ENCODE assay signal across 24 cellular contexts in the genomic region with DNA sequence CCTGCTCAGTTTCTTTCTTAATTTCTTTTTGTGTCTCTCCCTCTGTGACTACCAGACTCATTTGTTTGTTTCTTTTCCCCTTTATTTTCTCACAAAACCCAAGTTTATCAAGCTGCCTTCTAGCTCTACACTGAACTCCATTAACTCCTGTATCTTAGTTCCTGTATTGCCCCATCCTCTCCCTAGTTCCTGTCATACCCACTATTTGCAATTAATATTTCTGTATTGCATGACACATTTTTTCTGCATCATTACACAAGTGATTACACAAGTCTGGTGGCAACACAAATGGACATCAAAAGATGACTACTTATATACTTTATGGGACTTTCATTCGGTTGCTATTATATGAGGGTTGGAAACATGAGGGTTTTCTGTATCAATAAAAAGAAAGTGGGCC. TPM values are rescaled to one million over a fixed set of nuclear protein-coding genes. Genes with fewer than 3 reads are reported as not detected.
"Had no signal": no experiment of that assay in that cellular context is flagged by ENCODE, and none has a peak within 500 bp of the region (broad histone marks: within the 10 kb centered on the region; RNA-seq: fewer than 3 reads in every experiment).

No MANE protein-coding gene starts in this region.

- H3K27ac ChIP-seq: esophagus squamous epithelium, suprapubic skin, transverse colon had no signal

- H3K36me3 ChIP-seq: adrenal gland, esophagus squamous epithelium, suprapubic skin, transverse colon had no signal

- H3K27me3 ChIP-seq: adrenal gland, esophagus squamous epithelium, suprapubic skin, transverse colon had no signal

- DNase-seq: activated B cell treated with CpG ODN at 0.5 μM for 24 hours; activated CD4-positive, alpha-beta memory T cell treated with anti-CD3 and anti-CD28 coated beads for 36 hours; activated CD4-positive, alpha-beta T cell treated with anti-CD3 and anti-CD28 coated beads for 4 hours; activated gamma-delta T cell treated with Interleukin-2 at 50 U/mL for 16 hours; activated T-cell treated with anti-CD3 and anti-CD28 coated beads for 4 hours; adrenal gland; dermis blood vessel endothelial cell; effector memory CD4-positive, alpha-beta T cell; esophagus squamous epithelium; nucleus accumbens; stimulated activated CD4-positive, alpha-beta T cell treated with anti-CD3 and anti-CD28 coated beads, Interleukin-4, amount 100 ng/mL, for 1 hour; stimulated activated naive CD8-positive, alpha-beta T cell treated with anti-CD3 and anti-CD28 coated beads, Interleukin-15, amount 100 ng/mL, for 72 hours; T-helper 2 cell; transverse colon had no signal

- H3K4me3 ChIP-seq: adrenal gland, esophagus squamous epithelium, smooth muscle cell, suprapubic skin, transverse colon had no signal

- H3K4me1 ChIP-seq: adrenal gland, esophagus squamous epithelium, suprapubic skin, transverse colon had no signal

- H3K9me3 Mint-ChIP-seq: activated B cell treated with CpG ODN at 0.5 μM for 24 hours; activated CD4-positive, alpha-beta memory T cell treated with anti-CD3 and anti-CD28 coated beads for 36 hours; activated T-helper 1 cell treated with anti-CD3 and anti-CD28 coated beads, Interleukin-12 subunit alpha, Interleukin-12 subunit beta, Interleukin-2, Interleukin-4 antibody, amounts not matched to agents 30 ng/mL and 10 ng/mL and 1 ng/mL, durations not matched to agents 14 hours and 24 hours and 36 hours; nephron; stimulated activated naive CD8-positive, alpha-beta T cell treated with anti-CD3 and anti-CD28 coated beads, Interleukin-15, amount 100 ng/mL, for 72 hours had no signal

- H3K27me3 Mint-ChIP-seq: activated B cell treated with CpG ODN at 0.5 μM for 24 hours; stimulated activated naive CD8-positive, alpha-beta T cell treated with anti-CD3 and anti-CD28 coated beads, Interleukin-15, amount 100 ng/mL, for 72 hours had no signal

- H3K4me1 Mint-ChIP-seq: activated B cell treated with CpG ODN at 0.5 μM for 24 hours; nephron; stimulated activated naive CD8-positive, alpha-beta T cell treated with anti-CD3 and anti-CD28 coated beads, Interleukin-15, amount 100 ng/mL, for 72 hours had no signal

- H3K4me2 ChIP-seq: smooth muscle cell had no signal

- H3K36me3 Mint-ChIP-seq: activated CD4-positive, alpha-beta memory T cell treated with anti-CD3 and anti-CD28 coated beads for 36 hours; activated naive CD4-positive, alpha-beta T cell treated with anti-CD3 and anti-CD28 coated beads, Interleukin-2, amount 50 U/mL, for 72 hours had no signal

- H3K27ac Mint-ChIP-seq: activated B cell treated with CpG ODN at 0.5 μM for 24 hours; activated CD4-positive, alpha-beta memory T cell treated with anti-CD3 and anti-CD28 coated beads for 36 hours; activated naive CD4-positive, alpha-beta T cell treated with anti-CD3 and anti-CD28 coated beads, Interleukin-2, amount 50 U/mL, for 72 hours; activated T-helper 1 cell treated with anti-CD3 and anti-CD28 coated beads, Interleukin-12 subunit alpha, Interleukin-12 subunit beta, Interleukin-2, Interleukin-4 antibody, amounts not matched to agents 30 ng/mL and 10 ng/mL and 1 ng/mL, durations not matched to agents 14 hours and 24 hours and 36 hours; nephron; stimulated activated naive CD8-positive, alpha-beta T cell treated with anti-CD3 and anti-CD28 coated beads, Interleukin-15, amount 100 ng/mL, for 72 hours had no signal

- H3K4me3 Mint-ChIP-seq: activated B cell treated with CpG ODN at 0.5 μM for 24 hours; activated CD4-positive, alpha-beta memory T cell treated with anti-CD3 and anti-CD28 coated beads for 36 hours; activated T-helper 1 cell treated with anti-CD3 and anti-CD28 coated beads, Interleukin-12 subunit alpha, Interleukin-12 subunit beta, Interleukin-2, Interleukin-4 antibody, amounts not matched to agents 30 ng/mL and 10 ng/mL and 1 ng/mL, durations not matched to agents 14 hours and 24 hours and 36 hours; nephron; stimulated activated naive CD8-positive, alpha-beta T cell treated with anti-CD3 and anti-CD28 coated beads, Interleukin-15, amount 100 ng/mL, for 72 hours had no signal

- H3K9me3 ChIP-seq: adrenal gland, suprapubic skin, transverse colon had no signal

RNA-seq across cellular contexts. Expression of gene OR9A4, which starts 26.9 kb away (rescaled TPM):
- total RNA-seq: activated B cell treated with CpG ODN at 0.5 μM for 24 hours; activated CD4-positive, alpha-beta memory T cell treated with anti-CD3 and anti-CD28 coated beads for 36 hours; activated naive CD4-positive, alpha-beta T cell treated with anti-CD3 and anti-CD28 coated beads, Interleukin-2, amount 50 U/mL, for 72 hours; activated T-helper 1 cell treated with anti-CD3 and anti-CD28 coated beads, Interleukin-12 subunit alpha, Interleukin-12 subunit beta, Interleukin-2, Interleukin-4 antibody, amounts not matched to agents 30 ng/mL and 10 ng/mL and 1 ng/mL, durations not matched to agents 14 hours and 24 hours and 36 hours; adrenal gland; astrocyte; chondrocyte; dermis blood vessel endothelial cell; endothelial cell of umbilical vein; esophagus squamous epithelium; lower leg skin; smooth muscle cell; suprapubic skin; transverse colon had no signal

RNA-seq across cellular contexts. Expression of gene PRSS37, which starts 48.0 kb away (rescaled TPM):
- total RNA-seq: activated B cell treated with CpG ODN at 0.5 μM for 24 hours; activated CD4-positive, alpha-beta memory T cell treated with anti-CD3 and anti-CD28 coated beads for 36 hours; activated naive CD4-positive, alpha-beta T cell treated with anti-CD3 and anti-CD28 coated beads, Interleukin-2, amount 50 U/mL, for 72 hours; activated T-helper 1 cell treated with anti-CD3 and anti-CD28 coated beads, Interleukin-12 subunit alpha, Interleukin-12 subunit beta, Interleukin-2, Interleukin-4 antibody, amounts not matched to agents 30 ng/mL and 10 ng/mL and 1 ng/mL, durations not matched to agents 14 hours and 24 hours and 36 hours; adrenal gland; astrocyte; chondrocyte; dermis blood vessel endothelial cell; endothelial cell of umbilical vein; esophagus squamous epithelium; lower leg skin; sciatic nerve; smooth muscle cell; suprapubic skin; transverse colon had no signal

RNA-seq across cellular contexts. Expression of gene CLEC5A, which starts 57.5 kb away (rescaled TPM):
- total RNA-seq: activated CD4-positive, alpha-beta memory T cell treated with anti-CD3 and anti-CD28 coated beads for 36 hours; activated naive CD4-positive, alpha-beta T cell treated with anti-CD3 and anti-CD28 coated beads, Interleukin-2, amount 50 U/mL, for 72 hours; activated T-helper 1 cell treated with anti-CD3 and anti-CD28 coated beads, Interleukin-12 subunit alpha, Interleukin-12 subunit beta, Interleukin-2, Interleukin-4 antibody, amounts not matched to agents 30 ng/mL and 10 ng/mL and 1 ng/mL, durations not matched to agents 14 hours and 24 hours and 36 hours; astrocyte; chondrocyte; dermis blood vessel endothelial cell; endothelial cell of umbilical vein; smooth muscle cell had no signal
